Comparison of ENCODE assay signal across 8 cellular contexts in genomic region chr17:35586569-35587073, GRCh38. TPM values are rescaled to one million over a fixed set of nuclear protein-coding genes. Genes with fewer than 3 reads are reported as not detected.
A peak's percentile ranks its signal among the peaks of the same experiment; 100 is the strongest.
DNase-seq lines count a peak whose midpoint lies in the region; ATAC-seq and TF ChIP-seq lines count a peak whose summit lies in the region.

No MANE protein-coding gene starts in this region.

- peak overlapping the region; percentile 81 for H3K9ac ChIP-seq in Karpas-422 (ENCODE audit: low read length)

- peak overlapping the region; percentile 71 for H3K27ac ChIP-seq in Karpas-422 (ENCODE audit: low read length)
- H3K27ac ChIP-seq in ectodermal cell (ENCODE audit: insufficient read depth, low read depth, low read length, poor library complexity, severe bottlenecking), result peak overlapping the region; percentile 95

- H3K27ac Mint-ChIP-seq in nephron, result peak overlapping the region; percentile 87 to 97 (median 96)

- no peaks in the 10 kb centered on the region for H4K20me1 ChIP-seq in Karpas-422 (ENCODE audit: insufficient read depth, low read depth, low read length)

- peak overlapping the region; percentile 90 for H3K4me2 ChIP-seq in Karpas-422 (ENCODE audit: low read depth, low read length, poor library complexity, severe bottlenecking)

- DNase-seq in Karpas-422 (no peak), cerebellar nuclear complex (lab: John Stamatoyannopoulos, UW) (no peak), GM13977 (ENCODE audit: low spot score) (no peak)
- DNase-seq in stimulated activated CD4-positive, alpha-beta T cell treated with anti-CD3 and anti-CD28 coated beads, Interleukin-12 subunit alpha, Interleukin-12 subunit beta, amount 100 ng/mL, for 4 hours, result no peak

- no peaks in the 10 kb centered on the region for H3K9me3 Mint-ChIP-seq in nephron

- H3K9me2 ChIP-seq in Karpas-422 (replicated peaks; ENCODE audit: insufficient read depth, low read length), result no peaks in the 10 kb centered on the region

- peaks cover 43% of the 10 kb centered on the region for H3K79me2 ChIP-seq in Karpas-422 (ENCODE audit: low read length)

- ATAC-seq in GM21381 (IDR thresholded peaks at IDR 0.05; ENCODE audit: unreplicated experiment) (peak; percentile 7), GM19351 (IDR thresholded peaks at IDR 0.05; ENCODE audit: unreplicated experiment) (no peak)

- H3K36me3 Mint-ChIP-seq in nephron (ENCODE audit: low read depth), result no peaks in the 10 kb centered on the region

- no peaks in the 10 kb centered on the region; the same call in 1 of the 2 replicates for H3K36me3 ChIP-seq in Karpas-422 (ENCODE audit: insufficient read depth, low read length)
- H3K36me3 ChIP-seq in ectodermal cell (ENCODE audit: control insufficient read depth, insufficient read depth, low read length), result no peaks in the 10 kb centered on the region

- H2AFZ ChIP-seq in Karpas-422 (ENCODE audit: low read length), result peak overlapping the region; percentile 63; the same call in 1 of the 2 replicates

- H3K9me3 ChIP-seq in Karpas-422 (ENCODE audit: low read length) (no peaks in the 10 kb centered on the region), ectodermal cell (ENCODE audit: control insufficient read depth, low read length) (no peaks in the 10 kb centered on the region)

- H3K4me1 ChIP-seq in Karpas-422 (ENCODE audit: low read length), result peaks cover 24% of the 10 kb centered on the region
- no peaks in the 10 kb centered on the region for H3K4me1 ChIP-seq in ectodermal cell (ENCODE audit: control insufficient read depth, insufficient read depth, low read length)

- TF ChIP-seq CTCF in nephron (IDR thresholded peaks at IDR 0.05; ENCODE audit: unreplicated experiment in 3 of 3) (no peak), GM13977 (IDR thresholded peaks at IDR 0.05; ENCODE audit: extremely low read depth, insufficient read depth, missing control alignments) (no peak)

- peaks cover 35% of the 10 kb centered on the region for H3K4me1 Mint-ChIP-seq in nephron

- 49 to 53% methylated on average over 7 of the region's 7 CpGs for WGBS in ectodermal cell, 2 experiments

- H3K27me3 ChIP-seq in Karpas-422 (ENCODE audit: low read length) (no peaks in the 10 kb centered on the region), ectodermal cell (ENCODE audit: control insufficient read depth, insufficient read depth, low read length, poor library complexity, severe bottlenecking) (peaks cover 4% of the 10 kb centered on the region)

- in situ Hi-C loops in GM13977 (cut with MboI; ENCODE audit: low pct_unique_long_range_greater_than_20kb, low sequenced_read_pairs, unreplicated experiment), result no loop called here

- H3K4me3 ChIP-seq in Karpas-422 (ENCODE audit: low read length), result peak overlapping the region; percentile 85
- peak overlapping the region; percentile 96 for H3K4me3 ChIP-seq in ectodermal cell (ENCODE audit: insufficient read depth, low read depth, low read length)

- peaks cover 4% of the 10 kb centered on the region for H3K27me3 Mint-ChIP-seq in nephron (ENCODE audit: low read depth)

- H3K4me3 Mint-ChIP-seq in nephron, result peak overlapping the region; percentile 92 to 96 (median 95)

RNA-seq across cellular contexts. Expression of gene AP2B1, which starts 0.5 kb away (rescaled TPM):
- 53.4 and 82.7 TPM in 2 replicates for total RNA-seq in Karpas-422 (2014; rRNA removed; shearing (Covaris generic); ENCODE audit: low replicate concordance)
- polyA plus RNA-seq in ectodermal cell (2013, experiment 1 of 4), result 199 TPM
- 208 TPM for polyA plus RNA-seq in ectodermal cell (2013, experiment 2 of 4)
- polyA plus RNA-seq in ectodermal cell (2013, experiment 3 of 4), result 144 TPM
- 157 TPM for polyA plus RNA-seq in ectodermal cell (2013, experiment 4 of 4)

RNA-seq across cellular contexts. Expression of gene PEX12, which starts 8.2 kb away (rescaled TPM):
- 5.0 and 5.4 TPM in 2 replicates for total RNA-seq in Karpas-422 (2014; rRNA removed; shearing (Covaris generic); ENCODE audit: low replicate concordance)
- polyA plus RNA-seq in ectodermal cell (2013, experiment 1 of 4), result 6.3 TPM
- 6.8 TPM for polyA plus RNA-seq in ectodermal cell (2013, experiment 2 of 4)
- 7.0 TPM for polyA plus RNA-seq in ectodermal cell (2013, experiment 3 of 4)
- 7.1 TPM for polyA plus RNA-seq in ectodermal cell (2013, experiment 4 of 4)

RNA-seq across cellular contexts. Expression of gene SLFN14, which starts 26.0 kb away (rescaled TPM):
- 0.11 TPM in 1 of 2 replicates, not detected in the other for total RNA-seq in Karpas-422 (2014; rRNA removed; shearing (Covaris generic); ENCODE audit: low replicate concordance)
- not detected for polyA plus RNA-seq in ectodermal cell (2013, experiment 1 of 4)
- not detected for polyA plus RNA-seq in ectodermal cell (2013, experiment 2 of 4)
- polyA plus RNA-seq in ectodermal cell (2013, experiment 3 of 4), result not detected
- not detected for polyA plus RNA-seq in ectodermal cell (2013, experiment 4 of 4)

RNA-seq across cellular contexts. Expression of gene SLFN12L, which starts 49.1 kb away (rescaled TPM):
- not detected in 2 replicates for total RNA-seq in Karpas-422 (2014; rRNA removed; shearing (Covaris generic); ENCODE audit: low replicate concordance)
- not detected for polyA plus RNA-seq in ectodermal cell (2013, experiment 1 of 4)
- polyA plus RNA-seq in ectodermal cell (2013, experiment 2 of 4), result not detected
- polyA plus RNA-seq in ectodermal cell (2013, experiment 3 of 4), result not detected
- not detected for polyA plus RNA-seq in ectodermal cell (2013, experiment 4 of 4)
